In the genomic region with DNA sequence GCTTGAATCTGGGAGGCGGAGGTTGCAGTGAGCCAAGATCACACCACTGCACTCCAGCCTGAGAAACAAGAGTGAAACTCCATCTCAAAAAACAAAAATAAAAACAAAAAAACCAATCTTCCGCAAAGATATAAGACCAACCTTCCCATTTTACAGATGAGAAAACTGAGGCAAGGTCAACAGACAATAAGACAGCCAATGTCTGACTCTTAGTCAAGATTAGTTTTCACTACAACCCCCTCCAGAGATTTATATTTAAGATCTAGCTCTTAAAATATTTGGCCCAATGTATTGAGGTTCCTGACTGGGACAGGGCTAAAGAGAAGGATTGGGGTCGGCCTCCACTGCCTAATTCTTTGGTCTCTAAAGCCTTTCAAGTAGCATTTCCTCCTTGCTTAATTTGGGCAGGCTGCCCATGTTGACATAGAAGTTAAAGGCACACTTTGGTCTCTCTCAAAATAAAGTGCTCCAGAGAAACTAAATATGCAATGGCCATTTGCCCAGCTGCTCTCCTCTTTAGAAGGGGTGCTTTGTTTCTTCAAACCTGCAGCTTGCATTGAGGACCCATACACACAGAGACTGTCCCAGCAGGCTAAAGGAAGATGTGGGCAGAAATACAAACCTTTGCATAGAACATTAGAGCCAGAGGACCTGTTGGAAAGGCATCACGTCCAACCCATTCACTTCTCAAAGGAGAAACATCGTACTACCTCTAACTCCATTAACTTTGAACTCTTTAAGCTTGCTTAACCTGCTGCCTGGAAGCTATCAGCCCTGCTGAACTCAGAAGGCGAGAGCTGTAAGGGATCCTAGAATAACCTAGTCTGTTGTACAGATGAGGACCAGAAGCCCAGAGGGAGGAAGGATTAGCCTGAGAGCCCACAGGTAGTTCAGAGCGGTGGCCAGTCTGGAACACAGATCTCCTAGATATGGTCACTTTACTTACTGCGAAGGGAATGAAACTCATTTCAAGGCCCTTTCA, we compare ENCODE assay signal across 1 cellular context.
TF ChIP-seq lines count a peak whose summit lies in the region.

No MANE protein-coding gene starts in this region.

TF ChIP-seq in SK-N-SH treated with all-trans-retinoic acid at 6 μM for 48 hours, 23 proteins besides CTCF, POLR2A, EP300 and RAD21 (continued from another document):
- TF ChIP-seq, protein P1, sequence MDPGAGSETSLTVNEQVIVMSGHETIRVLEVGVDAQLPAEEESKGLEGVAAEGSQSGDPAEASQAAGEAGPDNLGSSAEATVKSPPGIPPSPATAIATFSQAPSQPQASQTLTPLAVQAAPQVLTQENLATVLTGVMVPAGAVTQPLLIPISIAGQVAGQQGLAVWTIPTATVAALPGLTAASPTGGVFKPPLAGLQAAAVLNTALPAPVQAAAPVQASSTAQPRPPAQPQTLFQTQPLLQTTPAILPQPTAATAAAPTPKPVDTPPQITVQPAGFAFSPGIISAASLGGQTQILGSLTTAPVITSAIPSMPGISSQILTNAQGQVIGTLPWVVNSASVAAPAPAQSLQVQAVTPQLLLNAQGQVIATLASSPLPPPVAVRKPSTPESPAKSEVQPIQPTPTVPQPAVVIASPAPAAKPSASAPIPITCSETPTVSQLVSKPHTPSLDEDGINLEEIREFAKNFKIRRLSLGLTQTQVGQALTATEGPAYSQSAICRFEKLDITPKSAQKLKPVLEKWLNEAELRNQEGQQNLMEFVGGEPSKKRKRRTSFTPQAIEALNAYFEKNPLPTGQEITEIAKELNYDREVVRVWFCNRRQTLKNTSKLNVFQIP (CRISPR knock-in tag; IDR thresholded peaks at IDR 0.05; ENCODE audit: borderline replicate concordance, low read depth): no peak
- no peak for TF ChIP-seq SNAI2 (CRISPR knock-in tag; IDR thresholded peaks at IDR 0.05)
- no peak for TF ChIP-seq CSDC2 (CRISPR knock-in tag; IDR thresholded peaks at IDR 0.05)
TF ChIP-seq in SK-N-SH treated with all-trans-retinoic acid at 6 μM for 48 hours: peak in this region for 0.
